Comparison of ENCODE assay signal across 9 cellular contexts in the genomic region with DNA sequence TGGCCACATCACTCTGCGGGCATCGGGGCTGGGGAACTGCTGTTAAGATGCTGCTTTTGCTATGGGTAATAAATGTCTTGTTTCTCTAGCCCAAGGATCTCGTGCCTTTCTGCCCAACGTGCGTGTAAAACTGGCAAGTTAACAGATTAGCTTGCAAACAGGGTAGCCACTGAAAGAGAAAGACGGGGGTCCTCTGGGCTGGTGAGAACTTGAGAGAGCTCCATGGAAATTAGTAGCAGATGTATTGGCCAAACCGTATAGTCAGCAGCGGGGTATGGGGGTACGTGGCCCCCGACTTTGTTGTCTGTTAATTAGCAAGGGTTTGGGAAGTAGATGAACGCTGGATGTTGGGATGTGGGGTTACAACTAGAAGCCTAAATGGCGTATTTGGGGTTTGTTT.
"Had no signal": no experiment of that assay in that cellular context is flagged by ENCODE, and none has a peak within 500 bp of the region (broad histone marks: within the 10 kb centered on the region; RNA-seq: fewer than 3 reads in every experiment).

No MANE protein-coding gene starts in this region.

- H3K9me3 ChIP-seq: HAP-1 had no signal

- H3K4me3 ChIP-seq: GM23248, HAP-1 had no signal

- FAIRE-seq: HepG2 had no signal

- H3K27ac ChIP-seq: GM23248, HL-60 had no signal

- H3K4me1 ChIP-seq: HAP-1 had no signal

- H3K27ac Mint-ChIP-seq: HFFc6, IgD-negative memory B cell had no signal

- H3K36me3 ChIP-seq: HAP-1 had no signal

- H3K4me3 Mint-ChIP-seq: HFFc6, IgD-negative memory B cell had no signal

- ATAC-seq: HCT116 had no signal

- DNase-seq: GM23248, GOT3, H7, HFFc6 had no signal

- H2AFZ ChIP-seq: GM23248 had no signal

- H3K9ac ChIP-seq: GM23248 had no signal
